In the genomic region with DNA sequence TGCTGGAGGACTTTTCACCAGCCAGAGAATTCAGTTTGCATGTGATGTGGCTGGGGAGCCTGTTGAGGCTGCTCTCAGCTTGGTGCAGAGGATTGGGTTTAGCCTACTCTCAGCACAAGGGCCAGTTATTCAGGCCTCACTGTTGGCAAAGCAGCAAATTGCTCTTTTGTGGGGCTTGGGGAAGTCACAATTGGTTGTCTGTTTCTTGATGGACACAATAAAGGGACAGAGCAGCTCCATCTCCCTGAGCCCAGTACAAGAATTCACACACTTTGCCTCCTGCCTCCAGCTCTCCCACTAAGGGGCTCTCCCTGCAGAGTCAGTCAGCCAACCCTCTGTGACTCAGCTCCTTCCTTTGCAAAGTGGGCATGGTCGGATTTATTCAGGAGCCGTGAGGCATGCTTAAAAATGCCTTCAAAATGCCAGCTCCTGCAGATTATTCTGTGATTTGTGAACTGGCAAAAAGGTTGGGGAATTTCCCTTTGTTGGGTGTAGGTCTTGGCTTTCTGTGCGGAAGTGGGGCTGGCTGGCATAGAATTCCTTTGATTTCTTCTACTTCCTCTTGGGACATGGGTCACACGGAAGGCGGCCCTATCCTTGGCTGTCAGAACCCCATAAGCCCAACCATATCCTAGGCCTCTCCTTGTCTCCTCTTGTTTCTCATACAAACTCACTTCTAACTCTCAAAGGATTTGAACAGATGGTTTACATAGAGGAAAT, we compare ENCODE assay signal across 8 cellular contexts.
DNase-seq lines count a peak whose midpoint lies in the region; ATAC-seq and TF ChIP-seq lines count a peak whose summit lies in the region.

No MANE protein-coding gene starts in this region.

- H3K4me1 ChIP-seq in OCI-LY7 (ENCODE audit: insufficient read depth, low read length, poor library complexity, severe bottlenecking), result no peaks in the 10 kb centered on the region

- H3K4me2 ChIP-seq in OCI-LY7 (ENCODE audit: low read length), result no peak overlapping the region

- intact Hi-C loops in OCI-LY7 (cut with micrococcal nuclease; ENCODE audit: unreplicated experiment), result no loop called here

- TF ChIP-seq CTCF in kidney epithelial cell (IDR thresholded peaks at IDR 0.05; ENCODE audit: insufficient read depth, low read length, poor library complexity, severe bottlenecking) (no peak), OCI-LY7 (conservative IDR thresholded peaks at IDR 0.05; ENCODE audit: low read length) (no peak)

- no peaks in the 10 kb centered on the region for H3K36me3 ChIP-seq in kidney epithelial cell (ENCODE audit: control insufficient read depth, insufficient read depth, low read length)
- no peaks in the 10 kb centered on the region for H3K36me3 ChIP-seq in OCI-LY7 (ENCODE audit: insufficient read depth, low read length)

- no peak overlapping the region for H3K4me3 ChIP-seq in kidney epithelial cell (ENCODE audit: low read depth, low read length)
- H3K4me3 ChIP-seq in OCI-LY7 (ENCODE audit: low read depth, low read length, poor library complexity, severe bottlenecking), result no peak overlapping the region

- H4K20me1 ChIP-seq in OCI-LY7 (ENCODE audit: insufficient read depth, low read length), result no peaks in the 10 kb centered on the region

- no TSS peak for BruUV-seq in OCI-LY7 (replicated peaks; lab: Mats Ljungman, UMichigan)

- peaks cover 2% of the 10 kb centered on the region for H3K36me3 Mint-ChIP-seq in IgD-negative memory B cell

- ATAC-seq in stimulated activated naive CD8-positive, alpha-beta T cell treated with anti-CD3 and anti-CD28 coated beads, Interleukin-15, Interleukin-2, amounts not matched to agents 100 U/mL and 50 U/mL, for 24 hours, result no peak

- H3K9me2 ChIP-seq in OCI-LY7 (ENCODE audit: insufficient read depth, low read length), result no peaks in the 10 kb centered on the region

- POLR2A ChIA-PET in OCI-LY7 (lab: Charles Lee), result interaction anchor here (0.6 to 1.1 kb wide), 2 partner anchors 14 to 726 kb away, joined by 4 to 6 read pairs; no protein-coding TSS in a partner anchor

- peak overlapping the region; percentile 5 to 91 (median 84) for H3K27ac Mint-ChIP-seq in IgD-negative memory B cell

- H3K4me3 Mint-ChIP-seq in IgD-negative memory B cell, result peak overlapping the region in 1 of 4 donors; percentile 79

- H3K27me3 ChIP-seq in kidney epithelial cell (ENCODE audit: control insufficient read depth, insufficient read depth, low read length), result no peaks in the 10 kb centered on the region

- no peaks in the 10 kb centered on the region for H3K9me3 ChIP-seq in OCI-LY7 (ENCODE audit: low read length)

- H2AFZ ChIP-seq in OCI-LY7 (ENCODE audit: low read length), result no peak overlapping the region

- H3K9me3 Mint-ChIP-seq in IgD-negative memory B cell, result peaks cover 0 to 2% (median 1%) of the 10 kb centered on the region in 3 donors

- H3K27ac ChIP-seq in caudate nucleus (ENCODE audit: low read depth, low read length) (peak overlapping the region; percentile 93), temporal lobe (ENCODE audit: low read depth, low read length) (peak overlapping the region; percentile 97), OCI-LY7 (ENCODE audit: low read depth, low read length, poor library complexity, severe bottlenecking) (no peak overlapping the region)

- peak; percentile 8 to 96 (median 82) for DNase-seq in caudate nucleus (lab: John Stamatoyannopoulos, UW)
- DNase-seq in kidney epithelial cell (ENCODE audit: low read depth), result peak; percentile 53
- no peak for DNase-seq in OCI-LY7 (ENCODE audit: low spot score)
- no peak for DNase-seq in stimulated activated naive CD8-positive, alpha-beta T cell treated with anti-CD3 and anti-CD28 coated beads, Interleukin-15, Interleukin-2, amounts not matched to agents 100 U/mL and 50 U/mL, for 24 hours
- no peak for DNase-seq in activated CD4-positive, alpha-beta T cell treated with anti-CD3 and anti-CD28 coated beads, Interleukin-2, amount 50 U/mL, for 4 hours
- no peak for DNase-seq in activated T-cell treated with anti-CD3 and anti-CD28 coated beads, Interleukin-2, amount 50 U/mL, for 48 hours

- H3K4me1 Mint-ChIP-seq in IgD-negative memory B cell, result peaks cover 5 to 13% (median 12%) of the 10 kb centered on the region in 3 donors

- H3K27me3 Mint-ChIP-seq in IgD-negative memory B cell, result no peaks in the 10 kb centered on the region

- H3K79me2 ChIP-seq in OCI-LY7 (ENCODE audit: insufficient read depth, low read depth, low read length), result no peaks in the 10 kb centered on the region

- CTCF ChIA-PET in OCI-LY7 (lab: Charles Lee; ENCODE audit: unreplicated experiment), result no interaction called here

Comparison
In these comparisons a context has a peak if more than half of its experiments do, and no peak if none do; other contexts are left out.
1. DNase-seq: peak in caudate nucleus (61 of 61) and kidney epithelial cell (single experiment); none in OCI-LY7 (single experiment), stimulated activated naive CD8-positive, alpha-beta T cell treated with anti-CD3 and anti-CD28 coated beads, Interleukin-15, Interleukin-2, amounts not matched to agents 100 U/mL and 50 U/mL, for 24 hours (single experiment), activated CD4-positive, alpha-beta T cell treated with anti-CD3 and anti-CD28 coated beads, Interleukin-2, amount 50 U/mL, for 4 hours (0 of 2) and activated T-cell treated with anti-CD3 and anti-CD28 coated beads, Interleukin-2, amount 50 U/mL, for 48 hours (0 of 2).